In the genomic region with DNA sequence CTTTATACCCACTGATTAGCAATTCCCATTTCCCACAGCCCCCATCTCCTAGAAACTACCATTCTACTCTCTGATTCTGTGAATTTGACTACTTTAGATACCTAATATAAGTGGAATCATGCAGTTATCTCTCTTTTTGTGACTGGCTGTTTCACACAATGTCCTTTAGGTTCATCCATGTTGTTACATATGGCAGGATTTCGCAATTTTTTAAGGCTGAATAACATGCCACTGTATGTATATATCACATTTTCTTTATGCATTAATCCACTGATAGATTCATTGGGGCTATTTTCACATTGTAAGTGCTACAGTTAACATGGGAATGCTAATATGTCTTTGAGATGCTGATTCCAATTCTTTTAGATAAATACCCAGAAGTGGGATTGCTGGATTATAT, we compare ENCODE assay signal across 1 cellular context.
TF ChIP-seq lines count a peak whose summit lies in the region.

No MANE protein-coding gene starts in this region.

TF ChIP-seq in IMR-90, 13 proteins besides CTCF, POLR2A, EP300 and RAD21 (continued from another document):
- TF ChIP-seq, protein P1, sequence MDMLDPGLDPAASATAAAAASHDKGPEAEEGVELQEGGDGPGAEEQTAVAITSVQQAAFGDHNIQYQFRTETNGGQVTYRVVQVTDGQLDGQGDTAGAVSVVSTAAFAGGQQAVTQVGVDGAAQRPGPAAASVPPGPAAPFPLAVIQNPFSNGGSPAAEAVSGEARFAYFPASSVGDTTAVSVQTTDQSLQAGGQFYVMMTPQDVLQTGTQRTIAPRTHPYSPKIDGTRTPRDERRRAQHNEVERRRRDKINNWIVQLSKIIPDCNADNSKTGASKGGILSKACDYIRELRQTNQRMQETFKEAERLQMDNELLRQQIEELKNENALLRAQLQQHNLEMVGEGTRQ (IDR thresholded peaks at IDR 0.05; ENCODE audit: low read depth, low read length): no peak
